18 cellular contexts compared by ENCODE assay signal in genomic region chr5:127650649-127651048, GRCh38. TPM values are rescaled to one million over a fixed set of nuclear protein-coding genes. Genes with fewer than 3 reads are reported as not detected.
DNase-seq lines count a peak whose midpoint lies in the region; ATAC-seq and TF ChIP-seq lines count a peak whose summit lies in the region.
"Had no signal": no experiment of that assay in that cellular context is flagged by ENCODE, and none has a peak within 500 bp of the region (broad histone marks: within the 10 kb centered on the region; RNA-seq: fewer than 3 reads in every experiment).

No MANE protein-coding gene starts in this region.

- peaks cover 16% of the 10 kb centered on the region for H3K4me1 ChIP-seq in SJSA1 (replicated peaks)
- H3K4me1 ChIP-seq in psoas muscle, result peaks cover 23% of the 10 kb centered on the region
- H3K4me1 ChIP-seq: BLaER1 treated with 17β-estradiol and CSF1 and Interleukin-3, amounts not matched to agents 10 nM and 100 nM had no signal

- H3K27ac ChIP-seq in SJSA1 (no peak overlapping the region), psoas muscle (peak overlapping the region; percentile 37)
- H3K27ac ChIP-seq: BLaER1 treated with 17β-estradiol and CSF1 and Interleukin-3, amounts not matched to agents 10 nM and 100 nM; gastrocnemius medialis; SK-N-MC had no signal

- WGBS in psoas muscle, 3 donors, result 25 to 61% (median 54%) methylated on average over 1 of the region's 1 CpG

- H3K36me3 ChIP-seq in SJSA1, result no peaks in the 10 kb centered on the region
- H3K36me3 ChIP-seq in psoas muscle (ENCODE audit: insufficient read depth in 1 of 2, low read depth in 1 of 2), result no peaks in the 10 kb centered on the region
- H3K36me3 ChIP-seq: BLaER1 treated with 17β-estradiol and CSF1 and Interleukin-3, amounts not matched to agents 10 nM and 100 nM; gastrocnemius medialis had no signal

- intact Hi-C loops in psoas muscle (cut with DNase I), result loop anchor here in 1 of 2 donors (5.0 kb wide), 1 partner anchor 63 kb away; no protein-coding TSS in a partner anchor

- peaks cover 16% of the 10 kb centered on the region; the same call in 1 of the 2 replicates for H3K27me3 ChIP-seq in SJSA1 (replicated peaks)
- H3K27me3 ChIP-seq in psoas muscle (ENCODE audit: insufficient read depth in 3 of 3, low read length in 2 of 3), result no peaks in the 10 kb centered on the region
- H3K27me3 ChIP-seq: BLaER1 treated with 17β-estradiol and CSF1 and Interleukin-3, amounts not matched to agents 10 nM and 100 nM; gastrocnemius medialis; testis had no signal

- TF ChIP-seq CTCF in fibroblast of pulmonary artery (IDR thresholded peaks at IDR 0.05; ENCODE audit: low read length, missing control alignments) (no peak), psoas muscle (IDR thresholded peaks at IDR 0.05) (no peak)

- H3K9me3 ChIP-seq in SJSA1 (replicated peaks) (no peaks in the 10 kb centered on the region), psoas muscle (no peaks in the 10 kb centered on the region)
- H3K9me3 ChIP-seq: BLaER1 treated with 17β-estradiol and CSF1 and Interleukin-3, amounts not matched to agents 10 nM and 100 nM; gastrocnemius medialis; testis had no signal

- ATAC-seq in psoas muscle, result peak in 2 of 4 donors; percentile 51 to 63
- ATAC-seq in GM19455 (IDR thresholded peaks at IDR 0.05; ENCODE audit: unreplicated experiment), result no peak
- ATAC-seq: gastrocnemius medialis had no signal

- H3K4me3 ChIP-seq in SJSA1 (no peak overlapping the region), fibroblast of pulmonary artery (replicated peaks; ENCODE audit: low read depth, low read length) (no peak overlapping the region), psoas muscle (peak overlapping the region; percentile 34)
- H3K4me3 ChIP-seq: BLaER1 treated with 17β-estradiol and CSF1 and Interleukin-3, amounts not matched to agents 10 nM and 100 nM; gastrocnemius medialis; SK-N-MC; testis had no signal

- DNase-seq in H4 (ENCODE audit: low spot score) (peak; percentile 65), SJSA1 (ENCODE audit: low read depth in 1 of 2, low spot score in 2 of 2) (peak; percentile 68 to 81), fibroblast of pulmonary artery (ENCODE audit: low read depth) (peak; percentile 58), psoas muscle (no peak), DMS79 treated with DMSO at 0.1 percent for 48 hours (lab: John Stamatoyannopoulos, UW) (no peak), UCSD-AML1 (lab: John Stamatoyannopoulos, UW; ENCODE audit: unreplicated experiment) (no peak)
- DNase-seq in activated effector memory CD4-positive, alpha-beta T cell treated with anti-CD3 and anti-CD28 coated beads, Interleukin-2, amount 50 U/mL, for 16 hours, result no peak
- DNase-seq: dermis blood vessel endothelial cell, gastrocnemius medialis, islet precursor cell, naive B cell, NCI-H2107 had no signal

RNA-seq across cellular contexts. Expression of gene CTXN3, which starts 1.8 kb away (rescaled TPM):
- not detected in 2 replicates for total RNA-seq in H4 (2014; rRNA removed; shearing (Covaris generic))
- total RNA-seq in SJSA1 (2014; rRNA removed; shearing (Covaris generic)), result not detected in 2 replicates
- under 1 TPM in 2 of 4 donors, not detected in 2; 0.61 to 0.69 TPM for total RNA-seq in psoas muscle
- under 1 TPM in 2 of 3 donors, not detected in 1; 0.06 to 0.40 TPM for polyA plus RNA-seq in psoas muscle
- total RNA-seq: dermis blood vessel endothelial cell, H1, sciatic nerve had no signal

RNA-seq across cellular contexts. Expression of gene CCDC192, which starts 52.5 kb away (rescaled TPM):
- not detected in 2 replicates for total RNA-seq in H4 (2014; rRNA removed; shearing (Covaris generic))
- total RNA-seq in SJSA1 (2014; rRNA removed; shearing (Covaris generic)), result not detected in 2 replicates
- 1 to 10 TPM in 1 of 4 donors, not detected in 3; 1.2 TPM for total RNA-seq in psoas muscle
- under 1 TPM in 2 of 3 donors, not detected in 1; 0.12 to 0.19 TPM for polyA plus RNA-seq in psoas muscle
- total RNA-seq: dermis blood vessel endothelial cell, gastrocnemius medialis had no signal
- polyA plus RNA-seq: H1 had no signal

Comparison
In these comparisons a context has a peak if more than half of its experiments do, and no peak if none do; other contexts are left out.
1. DNase-seq: peak in H4 (single experiment), SJSA1 (2 of 2) and fibroblast of pulmonary artery (single experiment); none in psoas muscle (0 of 2), DMS79 treated with DMSO at 0.1 percent for 48 hours (single experiment), UCSD-AML1 (single experiment) and activated effector memory CD4-positive, alpha-beta T cell treated with anti-CD3 and anti-CD28 coated beads, Interleukin-2, amount 50 U/mL, for 16 hours (single experiment).